ENCODE assay signal across 8 cellular contexts in genomic region chr5:55234171-55234700, GRCh38. TPM values are rescaled to one million over a fixed set of nuclear protein-coding genes. Genes with fewer than 3 reads are reported as not detected.
DNase-seq lines count a peak whose midpoint lies in the region; ATAC-seq and TF ChIP-seq lines count a peak whose summit lies in the region.

No MANE protein-coding gene starts in this region.

- H3K27ac ChIP-seq in Karpas-422 (ENCODE audit: low read length) (no peak overlapping the region), hepatocyte (no peak overlapping the region), sigmoid colon (no peak overlapping the region)

- H3K27me3 Mint-ChIP-seq in activated T-helper 17 cell treated with anti-CD3 and anti-CD28 coated beads, Interleukin-2, amount 50 U/mL, for 72 hours = peaks cover 38% of the 10 kb centered on the region

- H3K9me3 Mint-ChIP-seq in activated T-helper 17 cell treated with anti-CD3 and anti-CD28 coated beads, Interleukin-2, amount 50 U/mL, for 72 hours = no peaks in the 10 kb centered on the region

- peaks cover 35% of the 10 kb centered on the region for H3K4me1 ChIP-seq in Karpas-422 (ENCODE audit: low read length)
- peaks cover 22% of the 10 kb centered on the region for H3K4me1 ChIP-seq in hepatocyte (ENCODE audit: insufficient read depth)
- H3K4me1 ChIP-seq in sigmoid colon = peaks cover 0 to 37% (median 34%) of the 10 kb centered on the region in 4 donors

- peaks cover 8% of the 10 kb centered on the region for H3K36me3 Mint-ChIP-seq in activated T-helper 17 cell treated with anti-CD3 and anti-CD28 coated beads, Interleukin-2, amount 50 U/mL, for 72 hours (ENCODE audit: low read depth)

- ATAC-seq in activated T-helper 17 cell treated with anti-CD3 and anti-CD28 coated beads, Interleukin-2, amount 50 U/mL, for 72 hours (replicated peaks) = no peak
- ATAC-seq in GM21529 (IDR thresholded peaks at IDR 0.05; ENCODE audit: unreplicated experiment) (no peak), GM21723 (IDR thresholded peaks at IDR 0.05; ENCODE audit: unreplicated experiment) (no peak), GM18909 (IDR thresholded peaks at IDR 0.05; ENCODE audit: poor library complexity, unreplicated experiment) (no peak)

- intact Hi-C loops in sigmoid colon (cut with DNase I) = no loop called here

- H3K9me3 ChIP-seq in Karpas-422 (ENCODE audit: low read length) = no peaks in the 10 kb centered on the region
- H3K9me3 ChIP-seq in hepatocyte (ENCODE audit: low read depth) = no peaks in the 10 kb centered on the region
- no peaks in the 10 kb centered on the region for H3K9me3 ChIP-seq in sigmoid colon

- H3K4me3 ChIP-seq in Karpas-422 (ENCODE audit: low read length) = peak overlapping the region; percentile 82
- peak overlapping the region; percentile 75 for H3K4me3 ChIP-seq in hepatocyte
- peak overlapping the region; percentile 29 to 57 (median 48) for H3K4me3 ChIP-seq in sigmoid colon

- H3K4me3 Mint-ChIP-seq in activated T-helper 17 cell treated with anti-CD3 and anti-CD28 coated beads, Interleukin-2, amount 50 U/mL, for 72 hours = peak overlapping the region; percentile 85

- H3K36me3 ChIP-seq in Karpas-422 (ENCODE audit: insufficient read depth, low read length) (no peaks in the 10 kb centered on the region), hepatocyte (replicated peaks; ENCODE audit: insufficient read depth, low read depth) (no peaks in the 10 kb centered on the region), sigmoid colon (no peaks in the 10 kb centered on the region)

- peak; percentile 32 for DNase-seq in DMS153 treated with DMSO at 0.1 percent for 48 hours (lab: John Stamatoyannopoulos, UW; ENCODE audit: unreplicated experiment)
- peak; percentile 58 for DNase-seq in Karpas-422
- DNase-seq in hepatocyte (ENCODE audit: low spot score) = peak; percentile 25
- DNase-seq in sigmoid colon = no peak

- H3K4me1 Mint-ChIP-seq in activated T-helper 17 cell treated with anti-CD3 and anti-CD28 coated beads, Interleukin-2, amount 50 U/mL, for 72 hours = peaks cover 6% of the 10 kb centered on the region

- TF ChIP-seq CTCF in hepatocyte (IDR thresholded peaks at IDR 0.05; ENCODE audit: poor library complexity) (no peak), sigmoid colon (IDR thresholded peaks at IDR 0.05) (no peak)

- no peak overlapping the region for H3K27ac Mint-ChIP-seq in activated T-helper 17 cell treated with anti-CD3 and anti-CD28 coated beads, Interleukin-2, amount 50 U/mL, for 72 hours

- H3K9me2 ChIP-seq in Karpas-422 (replicated peaks; ENCODE audit: insufficient read depth, low read length) (no peaks in the 10 kb centered on the region), hepatocyte (replicated peaks; ENCODE audit: insufficient read depth) (no peaks in the 10 kb centered on the region)

- no peak for TF ChIP-seq POLR2A in sigmoid colon (IDR thresholded peaks at IDR 0.05)

- H3K27me3 ChIP-seq in Karpas-422 (ENCODE audit: low read length) (no peaks in the 10 kb centered on the region), hepatocyte (peaks cover 80% of the 10 kb centered on the region), sigmoid colon (peaks cover 41 to 81% (median 65%) of the 10 kb centered on the region in 3 donors)

- H2AFZ ChIP-seq in Karpas-422 (ENCODE audit: low read length) (peak overlapping the region; percentile 77; the same call in 1 of the 2 replicates), hepatocyte (peak overlapping the region; percentile 89)

- H3K79me2 ChIP-seq in Karpas-422 (ENCODE audit: low read length) (no peaks in the 10 kb centered on the region), hepatocyte (no peaks in the 10 kb centered on the region)

- 0 out of 2 replicates have a peak, but pooled peaks cover 3% of the 10 kb centered on the region for H4K20me1 ChIP-seq in Karpas-422 (ENCODE audit: insufficient read depth, low read depth, low read length)
- H4K20me1 ChIP-seq in hepatocyte (ENCODE audit: insufficient read depth, poor library complexity, severe bottlenecking) = no peaks in the 10 kb centered on the region

- H3K9ac ChIP-seq in Karpas-422 (ENCODE audit: low read length) = peak overlapping the region; percentile 87

- H3K4me2 ChIP-seq in Karpas-422 (ENCODE audit: low read depth, low read length, poor library complexity, severe bottlenecking) (peak overlapping the region; percentile 100), hepatocyte (peak overlapping the region; percentile 99)

- TF ChIP-seq EP300 in sigmoid colon (IDR thresholded peaks at IDR 0.05) = no peak

- 4% methylated on average over 28 of the region's 28 CpGs for WGBS in hepatocyte (ENCODE audit: low lambda C conversion rate, missing lambda C conversion rate)
- WGBS in sigmoid colon, 2 donors = 4 to 15% methylated on average over 28 of the region's 28 CpGs

RNA-seq across cellular contexts. Expression of gene CCNO, which starts 0.8 kb away (rescaled TPM):
- 2.2 and 5.0 TPM in 2 replicates for total RNA-seq in Karpas-422 (2014; rRNA removed; shearing (Covaris generic); ENCODE audit: low replicate concordance)
- not detected for total RNA-seq in activated T-helper 17 cell treated with anti-CD3 and anti-CD28 coated beads, Interleukin-2, amount 50 U/mL, for 72 hours
- 0.12 and 0.13 TPM in 2 replicates for total RNA-seq in hepatocyte
- 0.97 and 2.5 TPM in 2 replicates for polyA plus RNA-seq in hepatocyte
- not detected for total RNA-seq in sigmoid colon
- 1 to 10 TPM in 1 of 3 donors, not detected in 2; 2.0 TPM for polyA plus RNA-seq in sigmoid colon

RNA-seq across cellular contexts. Expression of gene MCIDAS, which starts 7.1 kb away (rescaled TPM):
- 0.14 and 0.37 TPM in 2 replicates for total RNA-seq in Karpas-422 (2014; rRNA removed; shearing (Covaris generic); ENCODE audit: low replicate concordance)
- total RNA-seq in activated T-helper 17 cell treated with anti-CD3 and anti-CD28 coated beads, Interleukin-2, amount 50 U/mL, for 72 hours = under 1 TPM in 1 of 2 donors, not detected in 1; 0.16 TPM
- total RNA-seq in hepatocyte (not detected in 2 replicates), sigmoid colon (not detected)
- polyA plus RNA-seq in hepatocyte (0.08 TPM in 1 of 2 replicates, not detected in the other), sigmoid colon (1 to 10 TPM in 1 of 3 donors, under 1 TPM in 1, not detected in 1; 0.15 to 3.6 TPM)
